ENCODE assay signal across 16 cellular contexts in genomic region chr11:96567667-96568066, GRCh38.
DNase-seq lines count a peak whose midpoint lies in the region; ATAC-seq and TF ChIP-seq lines count a peak whose summit lies in the region.
"Had no signal": no experiment of that assay in that cellular context is flagged by ENCODE, and none has a peak within 500 bp of the region (broad histone marks: within the 10 kb centered on the region; RNA-seq: fewer than 3 reads in every experiment).

No MANE protein-coding gene starts in this region.

- no peaks in the 10 kb centered on the region for H3K79me2 ChIP-seq in hepatocyte
- H3K79me2 ChIP-seq in smooth muscle cell (ENCODE audit: low read depth): no peaks in the 10 kb centered on the region

- H3K9me3 ChIP-seq in heart left ventricle (no peaks in the 10 kb centered on the region), right atrium auricular region (no peaks in the 10 kb centered on the region), MG63 (no peaks in the 10 kb centered on the region), hepatocyte (ENCODE audit: low read depth) (no peaks in the 10 kb centered on the region), smooth muscle cell (replicated peaks; ENCODE audit: low read depth) (no peaks in the 10 kb centered on the region)

- no peak for TF ChIP-seq POLR2A in heart left ventricle (IDR thresholded peaks at IDR 0.05)

- H3K4me1 ChIP-seq in heart left ventricle: peaks cover 0 to 5% (median 0%) of the 10 kb centered on the region in 12 donors
- no peaks in the 10 kb centered on the region for H3K4me1 ChIP-seq in right atrium auricular region
- no peaks in the 10 kb centered on the region for H3K4me1 ChIP-seq in hepatocyte (ENCODE audit: insufficient read depth)
- peaks cover 5% of the 10 kb centered on the region for H3K4me1 ChIP-seq in smooth muscle cell (ENCODE audit: low read depth)

- H3K27me3 ChIP-seq in heart left ventricle: no peaks in the 10 kb centered on the region
- H3K27me3 ChIP-seq in right atrium auricular region: no peaks in the 10 kb centered on the region
- no peaks in the 10 kb centered on the region for H3K27me3 ChIP-seq in MG63
- no peaks in the 10 kb centered on the region for H3K27me3 ChIP-seq in hepatocyte
- H3K27me3 ChIP-seq in smooth muscle cell (ENCODE audit: low read depth): no peaks in the 10 kb centered on the region

- WGBS in heart left ventricle, 4 donors: 19 to 22% (median 20%) methylated on average over 3 of the region's 3 CpGs
- WGBS in hepatocyte (ENCODE audit: low lambda C conversion rate, missing lambda C conversion rate): 46% methylated on average over 3 of the region's 3 CpGs
- WGBS in smooth muscle cell (ENCODE audit: low lambda C conversion rate): 49% methylated on average over 3 of the region's 3 CpGs

- H4K20me1 ChIP-seq in hepatocyte (ENCODE audit: insufficient read depth, poor library complexity, severe bottlenecking) (no peaks in the 10 kb centered on the region), smooth muscle cell (ENCODE audit: low read depth) (no peaks in the 10 kb centered on the region)

- H3K4me2 ChIP-seq in hepatocyte (peak overlapping the region; percentile 53), smooth muscle cell (peak overlapping the region; percentile 80)

- intact Hi-C loops in heart left ventricle (cut with DNase I): no loop called here

- no peaks in the 10 kb centered on the region for H3F3A ChIP-seq in smooth muscle cell (ENCODE audit: low read depth)

- DNase-seq in heart left ventricle (no peak), right atrium auricular region (ENCODE audit: low spot score) (no peak), MG63 (no peak), hepatocyte (ENCODE audit: low spot score) (no peak), smooth muscle cell (lab: John Stamatoyannopoulos, UW; ENCODE audit: unreplicated experiment) (no peak), SIG-M5 treated with dmso at 0.1 percent for 504 hours (lab: John Stamatoyannopoulos, UW; ENCODE audit: unreplicated experiment) (no peak), NCI-H748 treated with DMSO at 0.1 percent for 48 hours (lab: John Stamatoyannopoulos, UW) (no peak)
- DNase-seq: caudate nucleus; DMS79 treated with DMSO at 0.1 percent for 48 hours; glutamatergic neuron; islet precursor cell; midbrain; NCI-H1694; NCI-H2227 treated with DMSO at 0.1 percent for 48 hours; stimulated activated CD4-positive, alpha-beta T cell treated with anti-CD3 and anti-CD28 coated beads, Interleukin-2, amount 100 ng/mL, for 24 hours had no signal

- TF ChIP-seq CTCF in heart left ventricle (IDR thresholded peaks at IDR 0.05): no peak
- no peak for TF ChIP-seq CTCF in right atrium auricular region (IDR thresholded peaks at IDR 0.05)
- no peak for TF ChIP-seq CTCF in hepatocyte (IDR thresholded peaks at IDR 0.05; ENCODE audit: poor library complexity)
- no peak for TF ChIP-seq CTCF in smooth muscle cell (IDR thresholded peaks at IDR 0.05; ENCODE audit: borderline replicate concordance, insufficient read depth, poor library complexity, severe bottlenecking)

- H2AFZ ChIP-seq in hepatocyte (peak overlapping the region; percentile 29), smooth muscle cell (ENCODE audit: low read depth) (peak overlapping the region; percentile 96)

- ATAC-seq in heart left ventricle: no peak

- H3K9ac ChIP-seq in smooth muscle cell (ENCODE audit: low read depth): peak overlapping the region; percentile 18

- H3K36me3 ChIP-seq in heart left ventricle (no peaks in the 10 kb centered on the region), right atrium auricular region (no peaks in the 10 kb centered on the region), MG63 (no peaks in the 10 kb centered on the region), hepatocyte (replicated peaks; ENCODE audit: insufficient read depth, low read depth) (no peaks in the 10 kb centered on the region), smooth muscle cell (ENCODE audit: low read depth) (no peaks in the 10 kb centered on the region)

- H3K27ac ChIP-seq in heart left ventricle (peak overlapping the region in 1 of 12 donors; percentile 2), right atrium auricular region (no peak overlapping the region), hepatocyte (no peak overlapping the region), smooth muscle cell (ENCODE audit: low read depth) (no peak overlapping the region)
- H3K27ac ChIP-seq: RWPE1 had no signal

- peak overlapping the region in 9 of 12 donors; percentile 0 to 49 (median 22) for H3K4me3 ChIP-seq in heart left ventricle
- no peak overlapping the region for H3K4me3 ChIP-seq in right atrium auricular region
- peak overlapping the region; percentile 22; the same call in 1 of the 2 replicates for H3K4me3 ChIP-seq in MG63
- H3K4me3 ChIP-seq in hepatocyte: no peak overlapping the region
- peak overlapping the region; percentile 42 for H3K4me3 ChIP-seq in smooth muscle cell

- H3K9me2 ChIP-seq in hepatocyte (replicated peaks; ENCODE audit: insufficient read depth): no peaks in the 10 kb centered on the region

Comparison
In these comparisons a context has a peak if more than half of its experiments do, and no peak if none do; other contexts are left out.
1. H3K4me3 ChIP-seq: peak in heart left ventricle (9 of 12), MG63 (single experiment) and smooth muscle cell (single experiment); none in right atrium auricular region (0 of 2) and hepatocyte (single experiment).